Comparison of ENCODE assay signal across 18 cellular contexts in the genomic region with DNA sequence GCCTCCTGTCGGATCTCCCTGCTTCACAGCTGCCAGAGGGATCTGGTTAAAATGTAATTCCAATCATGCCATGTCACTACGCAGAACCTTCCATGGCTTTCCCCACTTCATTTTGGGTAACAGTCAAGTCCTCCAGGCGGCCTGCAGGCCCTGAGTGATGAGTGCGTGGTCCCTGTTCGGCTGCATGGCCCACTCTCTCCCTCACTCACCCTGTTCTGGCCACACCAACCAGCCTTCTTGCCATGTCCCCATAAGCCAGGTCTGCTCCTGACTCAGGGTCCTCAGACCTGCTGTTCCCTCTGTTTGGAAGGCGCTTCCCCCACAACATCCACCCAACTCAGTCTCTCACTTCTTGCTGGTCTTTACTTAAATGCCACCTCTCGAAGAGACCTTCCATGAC. TPM values are rescaled to one million over a fixed set of nuclear protein-coding genes. Genes with fewer than 3 reads are reported as not detected.
DNase-seq lines count a peak whose midpoint lies in the region; ATAC-seq and TF ChIP-seq lines count a peak whose summit lies in the region.
"Had no signal": no experiment of that assay in that cellular context is flagged by ENCODE, and none has a peak within 500 bp of the region (broad histone marks: within the 10 kb centered on the region; RNA-seq: fewer than 3 reads in every experiment).

No MANE protein-coding gene starts in this region.

- intact Hi-C loops in dorsolateral prefrontal cortex (cut with DNase I): no loop called here

- no peak overlapping the region for H3K14ac ChIP-seq in neuronal stem cell (ENCODE audit: low read length)

- in situ Hi-C loops in brain microvascular endothelial cell (cut with HindIII; ENCODE audit: low pct_ligation_motif_present, low sequenced_read_pairs): no loop called here

- no peaks in the 10 kb centered on the region for H3K79me1 ChIP-seq in neuronal stem cell (ENCODE audit: low read depth, low read length)

- H4K8ac ChIP-seq in neuronal stem cell (ENCODE audit: low read depth, low read length): no peak overlapping the region

- H3K4ac ChIP-seq in neuronal stem cell (ENCODE audit: low read length): peak overlapping the region; percentile 40

- peaks cover 0 to 17% of the 10 kb centered on the region in 2 donors for H3K4me1 ChIP-seq in neuronal stem cell (ENCODE audit: control insufficient read depth in 2 of 2, insufficient read depth in 1 of 2, low read depth in 1 of 2, low read length in 2 of 2)

- peak overlapping the region in 46 of 59 donors; percentile 13 to 87 (median 64) for H3K27ac ChIP-seq in dorsolateral prefrontal cortex
- no peak overlapping the region for H3K27ac ChIP-seq in neuronal stem cell (replicated peaks; ENCODE audit: low read length)
- H3K27ac ChIP-seq in brain microvascular endothelial cell: no peak overlapping the region
- H3K27ac ChIP-seq: GM23248 had no signal

- no peak for TF ChIP-seq CTCF in AG10803 (conservative IDR thresholded peaks at IDR 0.05; ENCODE audit: low read length)
- no peak for TF ChIP-seq CTCF in dorsolateral prefrontal cortex (IDR thresholded peaks at IDR 0.05 in 54 of 56, conservative IDR thresholded peaks at IDR 0.05 in 2 of 56; ENCODE audit: low read depth in 1 of 56, partially characterized antibody in 56 of 56)
- TF ChIP-seq CTCF in brain microvascular endothelial cell (IDR thresholded peaks at IDR 0.05; ENCODE audit: low read depth, low read length, missing control alignments): no peak

- no CpG with 5 or more reads among the region's 7 CpGs for WGBS in neuronal stem cell (ENCODE audit: extremely low coverage in 2 of 2, insufficient read length in 2 of 2, insufficient replicate concordance in 1 of 2), 2 donors

- H3K4me2 ChIP-seq in neuronal stem cell (ENCODE audit: insufficient read depth, low read length, poor library complexity, severe bottlenecking): no peak overlapping the region

- H3K27me3 ChIP-seq in dorsolateral prefrontal cortex (no peaks in the 10 kb centered on the region), neuronal stem cell (ENCODE audit: control insufficient read depth in 3 of 3, insufficient read depth in 3 of 3, low read depth in 1 of 3, low read length in 3 of 3) (peaks cover 0 to 56% (median 0%) of the 10 kb centered on the region in 3 experiments), brain microvascular endothelial cell (replicated peaks) (no peaks in the 10 kb centered on the region)
- H3K27me3 ChIP-seq: BE2C had no signal

- no peak overlapping the region for H2BK120ac ChIP-seq in neuronal stem cell (ENCODE audit: low read depth, low read length)

- no peak overlapping the region for H2AK5ac ChIP-seq in neuronal stem cell (ENCODE audit: low read depth, low read length)

- no peak for ATAC-seq in activated CD4-positive, CD25-positive, alpha-beta regulatory T cell treated with anti-CD3 and anti-CD28 coated beads, Interleukin-2, amount 50 U/mL, for 24 hours

- no peak overlapping the region for H4K91ac ChIP-seq in neuronal stem cell (ENCODE audit: low read depth, low read length, poor library complexity)

- no peak overlapping the region for H2BK15ac ChIP-seq in neuronal stem cell (ENCODE audit: low read length)

- no peak overlapping the region for H2BK12ac ChIP-seq in neuronal stem cell (ENCODE audit: low read length)

- H3K36me3 ChIP-seq in neuronal stem cell (replicated peaks in 1 of 2; ENCODE audit: control insufficient read depth in 2 of 2, insufficient read depth in 2 of 2, low read length in 2 of 2): no peaks in the 10 kb centered on the region
- H3K36me3 ChIP-seq in brain microvascular endothelial cell (replicated peaks): no peaks in the 10 kb centered on the region
- H3K36me3 ChIP-seq: BE2C had no signal

- H2BK5ac ChIP-seq in neuronal stem cell (ENCODE audit: low read length): no peak overlapping the region

- H3K18ac ChIP-seq in neuronal stem cell (ENCODE audit: low read length): no peak overlapping the region

- DNase-seq in AG10803 (ENCODE audit: low read depth) (peak; percentile 16), dorsolateral prefrontal cortex (no peak), neuronal stem cell (ENCODE audit: low spot score) (no peak), NCI-H1417 (lab: John Stamatoyannopoulos, UW) (no peak), brain microvascular endothelial cell (no peak), pons (ENCODE audit: low spot score) (no peak)
- DNase-seq: 8988T; BE2C; C1 segment of cervical spinal cord; CD4-positive, CD25-positive, alpha-beta regulatory T cell; CD8-positive, alpha-beta memory T cell; COR-L47; DMS153; DMS79; GDM1 had no signal

- H3K9me3 ChIP-seq in neuronal stem cell (replicated peaks in 1 of 2; ENCODE audit: control insufficient read depth in 2 of 2, insufficient read depth in 1 of 2, low read depth in 1 of 2, low read length in 2 of 2): peaks cover 0 to 3% of the 10 kb centered on the region in 2 donors
- H3K9me3 ChIP-seq: BE2C had no signal

- no peak overlapping the region for H3K4me3 ChIP-seq in AG10803 (ENCODE audit: low read length)
- no peak overlapping the region for H3K4me3 ChIP-seq in dorsolateral prefrontal cortex
- H3K4me3 ChIP-seq in neuronal stem cell (ENCODE audit: low read length in 2 of 2): peak overlapping the region in 1 of 2 donors; percentile 2
- H3K4me3 ChIP-seq in brain microvascular endothelial cell (ENCODE audit: low read depth, low read length): no peak overlapping the region
- H3K4me3 ChIP-seq: GM23248 had no signal

- peak overlapping the region; percentile 8 for H3K23ac ChIP-seq in neuronal stem cell (ENCODE audit: low read depth, low read length, poor library complexity)

- H3K9ac ChIP-seq in neuronal stem cell (ENCODE audit: low read depth, low read length, poor library complexity): no peak overlapping the region
- H3K9ac ChIP-seq: GM23248 had no signal

- no peak overlapping the region for H2AFZ ChIP-seq in neuronal stem cell (ENCODE audit: low read length)
- H2AFZ ChIP-seq: GM23248 had no signal

RNA-seq across cellular contexts. Expression of gene LINGO1, which starts 41.6 kb away (rescaled TPM):
- 100 to 1,000 TPM in 114 of 120 experiments, 10 to 100 TPM in 6; 54.7 to 233 (median 155) TPM for total RNA-seq in dorsolateral prefrontal cortex
- 61.3 TPM for polyA plus RNA-seq in neuronal stem cell (2013, experiment 1 of 2)
- 62.0 TPM for polyA plus RNA-seq in neuronal stem cell (2013, experiment 2 of 2)
- total RNA-seq: CD4-positive, CD25-positive, alpha-beta regulatory T cell; CD8-positive, alpha-beta memory T cell; GM23248 had no signal
- polyA plus RNA-seq: AG04450; CD4-positive, CD25-positive, alpha-beta regulatory T cell; CD8-positive, alpha-beta memory T cell; GM23248 had no signal

Comparison
In these comparisons a context has a peak if more than half of its experiments do, and no peak if none do; other contexts are left out.
1. H3K27ac ChIP-seq: peak in dorsolateral prefrontal cortex (46 of 59); none in neuronal stem cell (single experiment) and brain microvascular endothelial cell (single experiment).